ENCODE assay signal across 30 cellular contexts in the genomic region with DNA sequence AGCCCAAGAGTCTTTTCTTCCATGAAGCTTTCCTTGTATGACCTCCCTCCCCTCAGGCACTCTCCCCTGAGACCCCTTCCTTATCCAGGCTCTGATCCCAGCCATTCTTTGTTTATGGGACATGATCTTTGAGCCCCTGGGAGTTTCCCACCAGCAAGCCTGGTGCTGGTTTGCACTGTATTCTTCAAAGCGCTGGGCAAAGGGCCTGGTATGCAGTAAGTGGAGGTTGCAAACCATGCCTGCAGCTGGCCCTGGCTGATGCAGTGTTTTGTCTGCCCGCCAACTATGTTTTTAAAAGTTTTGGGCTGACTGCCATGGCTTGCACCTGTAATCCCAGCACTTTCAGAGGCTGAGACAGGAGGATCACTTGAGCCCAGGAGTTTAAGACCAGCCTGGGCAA. TPM values are rescaled to one million over a fixed set of nuclear protein-coding genes. Genes with fewer than 3 reads are reported as not detected.
DNase-seq lines count a peak whose midpoint lies in the region; ATAC-seq, FAIRE-seq and TF ChIP-seq lines count a peak whose summit lies in the region.
"Had no signal": no experiment of that assay in that cellular context is flagged by ENCODE, and none has a peak within 500 bp of the region (broad histone marks: within the 10 kb centered on the region; RNA-seq: fewer than 3 reads in every experiment).

No MANE protein-coding gene starts in this region.

- DNase-seq in NCI-H2196 (lab: John Stamatoyannopoulos, UW; ENCODE audit: unreplicated experiment) (peak; percentile 17), NCI-H2196 treated with DMSO at 0.1 percent for 48 hours (lab: John Stamatoyannopoulos, UW; ENCODE audit: unreplicated experiment) (no peak), AG08396 (ENCODE audit: low spot score) (peak; percentile 3), RPMI8226 (peak; percentile 86), kidney (peak; percentile 15), NCI-H1694 (lab: John Stamatoyannopoulos, UW) (no peak)
- DNase-seq in stimulated activated CD4-positive, alpha-beta T cell treated with anti-CD3 and anti-CD28 coated beads, Interleukin-2, amount 100 ng/mL, for 48 hours, result no peak
- DNase-seq: 8988T; AML-193; C1 segment of cervical spinal cord; Calu3; CD8-positive, alpha-beta T cell; DMS153; GF-D8; IMR-90; MV-4-11; NCI-H1417; NCI-H187 treated with DMSO at 0.1 percent for 48 hours; NCI-H2107; NCI-H2227 treated with DMSO at 0.1 percent for 48 hours; NCI-H510A; NK-92 treated with Interleukin-12 subunit alpha and Interleukin-12 subunit beta, amount 100 ng/mL, for 24 hours had no signal

- H3K4me3 ChIP-seq in kidney (ENCODE audit: low read length in 2 of 2), result no peak overlapping the region
- H3K4me3 ChIP-seq: SK-N-MC had no signal

- intact Hi-C loops in kidney (cut with DNase I), result no loop called here

- no peak for TF ChIP-seq CTCF in kidney (IDR thresholded peaks at IDR 0.05; ENCODE audit: borderline replicate concordance, extremely low read depth, insufficient read depth)

- no peak for ATAC-seq in HG02610 (IDR thresholded peaks at IDR 0.05; ENCODE audit: unreplicated experiment)
- ATAC-seq: CD8-positive, alpha-beta T cell; HCT116; Panc1 had no signal

- no peak overlapping the region for H3K9ac ChIP-seq in kidney (ENCODE audit: low read length in 2 of 2)

- no peaks in the 10 kb centered on the region for H3K4me1 ChIP-seq in kidney (ENCODE audit: control insufficient read depth in 1 of 2, insufficient read depth in 1 of 2, low read depth in 1 of 2, low read length in 2 of 2)

- H3K27ac ChIP-seq in kidney (ENCODE audit: low read depth in 2 of 2, low read length in 2 of 2), result no peak overlapping the region
- H3K27ac ChIP-seq: SK-N-MC had no signal

- H3K36me3 ChIP-seq in kidney (ENCODE audit: control insufficient read depth in 1 of 2, insufficient read depth in 2 of 2, low read length in 2 of 2), result no peaks in the 10 kb centered on the region

- no peak for FAIRE-seq in kidney (lab: Jason Lieb, UNC)
- FAIRE-seq: GM19239, H1, HTR-8/SVneo had no signal

- no peaks in the 10 kb centered on the region for H3K9me3 ChIP-seq in kidney (ENCODE audit: control insufficient read depth in 1 of 2, low read length in 2 of 2)

RNA-seq across cellular contexts. Expression of a gene that starts 6.8 kb away (rescaled TPM):
- total RNA-seq in kidney, result not detected
- not detected for polyA plus RNA-seq in kidney (ENCODE audit: insufficient read depth, low read depth, low replicate concordance)
- total RNA-seq: Calu3; CD8-positive, alpha-beta T cell; IMR-90; M059J had no signal
- polyA plus RNA-seq: IMR-90 had no signal

RNA-seq across cellular contexts. Expression of a gene that starts 30.3 kb away (rescaled TPM):
- 14.4 TPM for total RNA-seq in kidney
- polyA plus RNA-seq in kidney (ENCODE audit: insufficient read depth, low read depth, low replicate concordance), result 3.0 TPM

RNA-seq across cellular contexts. Expression of a gene that starts 44.3 kb away (rescaled TPM):
- 66.6 TPM for total RNA-seq in kidney
- 35.8 TPM for polyA plus RNA-seq in kidney (ENCODE audit: insufficient read depth, low read depth, low replicate concordance)

Comparison
In these comparisons a context has a peak if more than half of its experiments do, and no peak if none do; other contexts are left out.
1. DNase-seq: peak in NCI-H2196 (single experiment), AG08396 (single experiment), RPMI8226 (single experiment) and kidney (single experiment); none in NCI-H2196 treated with DMSO at 0.1 percent for 48 hours (single experiment), NCI-H1694 (single experiment) and stimulated activated CD4-positive, alpha-beta T cell treated with anti-CD3 and anti-CD28 coated beads, Interleukin-2, amount 100 ng/mL, for 48 hours (0 of 2).